1 cellular context compared by ENCODE assay signal in the genomic region with DNA sequence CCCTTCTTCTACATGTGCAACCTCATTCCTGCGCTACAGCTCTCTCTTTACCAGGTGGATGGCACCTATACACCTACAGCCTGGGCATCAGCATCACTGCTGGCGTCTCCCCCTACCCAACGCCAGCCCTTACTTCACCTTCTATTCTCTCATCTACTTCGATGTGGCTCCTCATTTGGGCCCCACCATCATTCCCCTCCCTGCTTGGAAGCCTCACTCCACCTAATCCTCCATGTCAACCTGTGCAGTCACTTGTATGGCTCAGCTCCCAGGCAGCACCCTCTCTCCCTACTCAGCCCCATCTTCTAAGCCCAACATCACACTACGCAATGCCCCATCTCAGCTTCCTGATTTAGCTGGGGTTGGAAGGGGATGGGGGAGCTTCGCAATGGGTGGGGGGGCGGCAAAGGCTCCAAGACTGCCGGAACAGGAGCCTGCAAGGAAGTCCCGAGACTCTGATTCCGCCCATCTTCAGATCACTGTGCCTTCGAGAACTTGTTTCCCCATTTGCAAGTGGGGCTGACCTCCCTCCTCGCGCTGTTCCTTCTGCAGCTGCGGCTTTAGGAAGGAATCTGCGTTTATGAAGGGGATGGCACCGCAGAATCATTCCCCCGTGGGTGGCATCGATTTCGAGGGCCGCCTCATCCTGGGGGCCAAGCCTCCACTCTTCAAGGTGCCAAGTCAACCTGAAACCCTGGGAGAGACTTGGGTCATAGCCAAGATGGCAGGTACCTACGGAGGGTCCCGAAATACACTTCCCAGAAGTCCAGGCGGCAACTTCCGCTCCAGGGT.
TF ChIP-seq lines count a peak whose summit lies in the region.

No MANE protein-coding gene starts in this region.

TF ChIP-seq in A549, 52 proteins besides CTCF, POLR2A, EP300 and RAD21 (continued from another document):
- TF ChIP-seq MAX (IDR thresholded peaks at IDR 0.05) = no peak
- TF ChIP-seq FOSB (CRISPR knock-in tag; IDR thresholded peaks at IDR 0.05) = no peak
- no peak for TF ChIP-seq JUNB (IDR thresholded peaks at IDR 0.05)
- no peak for TF ChIP-seq MAZ (IDR thresholded peaks at IDR 0.05; ENCODE audit: borderline replicate concordance, low read depth, low read length)
- TF ChIP-seq, protein P1, sequence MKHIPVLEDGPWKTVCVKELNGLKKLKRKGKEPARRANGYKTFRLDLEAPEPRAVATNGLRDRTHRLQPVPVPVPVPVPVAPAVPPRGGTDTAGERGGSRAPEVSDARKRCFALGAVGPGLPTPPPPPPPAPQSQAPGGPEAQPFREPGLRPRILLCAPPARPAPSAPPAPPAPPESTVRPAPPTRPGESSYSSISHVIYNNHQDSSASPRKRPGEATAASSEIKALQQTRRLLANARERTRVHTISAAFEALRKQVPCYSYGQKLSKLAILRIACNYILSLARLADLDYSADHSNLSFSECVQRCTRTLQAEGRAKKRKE (CRISPR knock-in tag; IDR thresholded peaks at IDR 0.05; ENCODE audit: low read depth) = no peak
- no peak; a peak in 1 of 5 replicates for TF ChIP-seq JUN (IDR thresholded peaks at IDR 0.05)
- TF ChIP-seq RARB (CRISPR knock-in tag; IDR thresholded peaks at IDR 0.05) = no peak
